11 cellular contexts compared by ENCODE assay signal in genomic region chr3:23590874-23591273, GRCh38.
DNase-seq lines count a peak whose midpoint lies in the region; ATAC-seq and TF ChIP-seq lines count a peak whose summit lies in the region.
"Had no signal": no experiment of that assay in that cellular context is flagged by ENCODE, and none has a peak within 500 bp of the region (broad histone marks: within the 10 kb centered on the region; RNA-seq: fewer than 3 reads in every experiment).

No MANE protein-coding gene starts in this region.

- H3K27me3 ChIP-seq in sigmoid colon, result no peaks in the 10 kb centered on the region
- H3K27me3 ChIP-seq in naive thymus-derived CD4-positive, alpha-beta T cell (ENCODE audit: control insufficient read depth in 2 of 2, insufficient read depth in 2 of 2, low read length in 2 of 2), result no peaks in the 10 kb centered on the region
- H3K27me3 ChIP-seq: dorsolateral prefrontal cortex had no signal

- no peak for TF ChIP-seq EP300 in sigmoid colon (IDR thresholded peaks at IDR 0.05)

- no peaks in the 10 kb centered on the region for H3K36me3 ChIP-seq in sigmoid colon
- no peaks in the 10 kb centered on the region for H3K36me3 ChIP-seq in naive thymus-derived CD4-positive, alpha-beta T cell (ENCODE audit: control insufficient read depth in 2 of 3, insufficient read depth in 3 of 3, low read length in 3 of 3)

- peaks cover 0 to 25% (median 22%) of the 10 kb centered on the region in 5 donors for H3K36me3 Mint-ChIP-seq in naive thymus-derived CD4-positive, alpha-beta T cell
- H3K36me3 Mint-ChIP-seq: activated naive CD4-positive, alpha-beta T cell treated with anti-CD3 and anti-CD28 coated beads, Interleukin-2, amount 10 ng/mL, durations not matched to agents 7 days and 5 days; WTC11 had no signal

- H3K27ac ChIP-seq in sigmoid colon, result no peak overlapping the region
- H3K27ac ChIP-seq in naive thymus-derived CD4-positive, alpha-beta T cell (ENCODE audit: low read depth, low read length), result no peak overlapping the region

- H3K9me3 ChIP-seq in sigmoid colon, result no peaks in the 10 kb centered on the region
- H3K9me3 ChIP-seq in naive thymus-derived CD4-positive, alpha-beta T cell (ENCODE audit: control insufficient read depth in 2 of 3, low read length in 3 of 3), result no peaks in the 10 kb centered on the region

- H3K27me3 Mint-ChIP-seq in naive thymus-derived CD4-positive, alpha-beta T cell, result no peaks in the 10 kb centered on the region
- H3K27me3 Mint-ChIP-seq: activated naive CD4-positive, alpha-beta T cell treated with anti-CD3 and anti-CD28 coated beads, Interleukin-2, amount 10 ng/mL, durations not matched to agents 7 days and 5 days had no signal

- CTCF ChIA-PET in naive thymus-derived CD4-positive, alpha-beta T cell (lab: Charles Lee), result no interaction called here

- TF ChIP-seq POLR2A in sigmoid colon (IDR thresholded peaks at IDR 0.05), result no peak

- peaks cover 0 to 2% (median 0%) of the 10 kb centered on the region in 7 donors for H3K4me1 Mint-ChIP-seq in naive thymus-derived CD4-positive, alpha-beta T cell
- H3K4me1 Mint-ChIP-seq: activated naive CD4-positive, alpha-beta T cell treated with anti-CD3 and anti-CD28 coated beads, Interleukin-2, amount 10 ng/mL, durations not matched to agents 7 days and 5 days; WTC11 had no signal

- ATAC-seq in GM18909 (IDR thresholded peaks at IDR 0.05; ENCODE audit: poor library complexity, unreplicated experiment), result peak; percentile 80
- peak; percentile 78 for ATAC-seq in GM21619 (IDR thresholded peaks at IDR 0.05; ENCODE audit: unreplicated experiment)
- peak; percentile 63 for ATAC-seq in HG03139 (IDR thresholded peaks at IDR 0.05; ENCODE audit: unreplicated experiment)
- ATAC-seq in naive thymus-derived CD4-positive, alpha-beta T cell, result no peak
- ATAC-seq: WTC11 had no signal

- peak; percentile 28 for DNase-seq in left kidney (ENCODE audit: low read depth, low spot score)
- no peak for DNase-seq in sigmoid colon
- DNase-seq in NCI-H1105 treated with DMSO at 0.1 percent for 48 hours (lab: John Stamatoyannopoulos, UW), result no peak
- no peak for DNase-seq in naive thymus-derived CD4-positive, alpha-beta T cell
- DNase-seq: activated naive CD4-positive, alpha-beta T cell treated with anti-CD3 and anti-CD28 coated beads, Interleukin-2, amount 10 ng/mL, durations not matched to agents 7 days and 5 days; dorsolateral prefrontal cortex; NCI-H1436 had no signal

- WGBS in sigmoid colon, 2 donors, result 72 to 81% methylated on average over 4 of the region's 4 CpGs

- POLR2A ChIA-PET in naive thymus-derived CD4-positive, alpha-beta T cell (lab: Charles Lee), result no interaction called here

- peaks cover 0 to 6% (median 0%) of the 10 kb centered on the region in 11 donors for H3K9me3 Mint-ChIP-seq in naive thymus-derived CD4-positive, alpha-beta T cell
- H3K9me3 Mint-ChIP-seq: activated naive CD4-positive, alpha-beta T cell treated with anti-CD3 and anti-CD28 coated beads, Interleukin-2, amount 10 ng/mL, durations not matched to agents 7 days and 5 days; WTC11 had no signal

- H3K4me3 Mint-ChIP-seq in naive thymus-derived CD4-positive, alpha-beta T cell, result no peak overlapping the region
- H3K4me3 Mint-ChIP-seq: activated naive CD4-positive, alpha-beta T cell treated with anti-CD3 and anti-CD28 coated beads, Interleukin-2, amount 10 ng/mL, durations not matched to agents 7 days and 5 days; WTC11 had no signal

- H3K4me1 ChIP-seq in sigmoid colon, result no peaks in the 10 kb centered on the region
- no peaks in the 10 kb centered on the region for H3K4me1 ChIP-seq in naive thymus-derived CD4-positive, alpha-beta T cell (ENCODE audit: control insufficient read depth in 2 of 2, insufficient read depth in 2 of 2, low read length in 2 of 2)

- intact Hi-C loops in sigmoid colon (cut with DNase I), result no loop called here
- intact Hi-C loops in naive thymus-derived CD4-positive, alpha-beta T cell (cut with micrococcal nuclease), result no loop called here

- no peak overlapping the region for H3K27ac Mint-ChIP-seq in naive thymus-derived CD4-positive, alpha-beta T cell
- H3K27ac Mint-ChIP-seq: activated naive CD4-positive, alpha-beta T cell treated with anti-CD3 and anti-CD28 coated beads, Interleukin-2, amount 10 ng/mL, durations not matched to agents 7 days and 5 days; WTC11 had no signal

- H3K4me3 ChIP-seq in sigmoid colon, result no peak overlapping the region
- no peak overlapping the region for H3K4me3 ChIP-seq in naive thymus-derived CD4-positive, alpha-beta T cell (ENCODE audit: low read length)

- no peak for TF ChIP-seq CTCF in sigmoid colon (IDR thresholded peaks at IDR 0.05)
